In the genomic region with DNA sequence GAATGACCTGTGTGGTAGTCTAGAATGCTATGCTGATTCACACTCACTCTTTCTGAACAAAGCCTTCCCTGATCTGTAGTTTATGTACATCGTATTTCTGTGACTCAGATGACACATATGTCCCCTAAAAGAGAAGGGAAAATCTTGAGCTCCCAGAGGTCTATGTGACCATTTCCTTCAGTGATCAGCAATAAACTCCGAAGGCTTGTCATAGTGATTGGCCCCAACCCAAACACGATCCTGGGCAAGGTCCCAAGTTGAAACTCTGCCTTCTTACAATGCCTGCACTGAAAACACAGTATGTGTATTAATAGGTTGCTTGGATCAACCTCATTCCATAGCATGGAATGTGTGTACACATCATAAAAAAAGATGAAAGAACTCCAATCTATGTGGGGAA, we compare ENCODE assay signal across 13 cellular contexts.
A peak's percentile ranks its signal among the peaks of the same experiment; 100 is the strongest.
DNase-seq lines count a peak whose midpoint lies in the region; ATAC-seq and TF ChIP-seq lines count a peak whose summit lies in the region.
"Had no signal": no experiment of that assay in that cellular context is flagged by ENCODE, and none has a peak within 500 bp of the region (broad histone marks: within the 10 kb centered on the region; RNA-seq: fewer than 3 reads in every experiment).

No MANE protein-coding gene starts in this region.

- TF ChIP-seq POLR2A in prostate gland (IDR thresholded peaks at IDR 0.05): no peak

- DNase-seq in H4 (ENCODE audit: low spot score): peak; percentile 24
- no peak for DNase-seq in RWPE2 (ENCODE audit: low spot score)
- peak; percentile 79 for DNase-seq in fibroblast of pulmonary artery (ENCODE audit: low read depth)
- DNase-seq in prostate gland (ENCODE audit: low spot score): peak; percentile 83
- no peak for DNase-seq in germinal center (ENCODE audit: low spot score)
- no peak for DNase-seq in HPDE6-E6E7 (ENCODE audit: extremely low spot score)
- DNase-seq in NCI-H2196 (lab: John Stamatoyannopoulos, UW; ENCODE audit: unreplicated experiment): no peak
- no peak for DNase-seq in activated T-cell treated with anti-CD3 and anti-CD28 coated beads, Interleukin-2, amount 50 U/mL, for 48 hours
- DNase-seq: activated CD4-positive, alpha-beta T cell treated with anti-CD3 and anti-CD28 coated beads for 48 hours; KBM-7; stimulated activated CD4-positive, alpha-beta T cell treated with anti-CD3 and anti-CD28 coated beads, Interleukin-4, amount 100 ng/mL, for 4 hours; stimulated activated naive CD4-positive, alpha-beta T cell treated with Interleukin-2 at 50 U/mL for 16 hours had no signal

- no peaks in the 10 kb centered on the region for H3K9me3 ChIP-seq in RWPE2 (ENCODE audit: severe bottlenecking)
- H3K9me3 ChIP-seq in prostate gland: no peaks in the 10 kb centered on the region

- intact Hi-C loops in prostate gland (cut with DNase I): no loop called here

- H3K27ac ChIP-seq in RWPE2 (ENCODE audit: poor library complexity, severe bottlenecking) (no peak overlapping the region), prostate gland (no peak overlapping the region)
- H3K27ac ChIP-seq: C4-2B had no signal

- H3K4me1 ChIP-seq in RWPE2 (ENCODE audit: insufficient read depth, poor library complexity, severe bottlenecking) (peaks cover 5% of the 10 kb centered on the region), prostate gland (replicated peaks) (no peaks in the 10 kb centered on the region)

- WGBS in prostate gland: 11% methylated on average over 3 of the region's 3 CpGs

- peak; percentile 78 for ATAC-seq in RWPE2 (ENCODE audit: low read depth)

- H3K27me3 ChIP-seq in RWPE2 (ENCODE audit: insufficient read depth, poor library complexity, severe bottlenecking) (no peaks in the 10 kb centered on the region), prostate gland (replicated peaks; ENCODE audit: insufficient read depth) (no peaks in the 10 kb centered on the region)

- H3K4me3 ChIP-seq in RWPE2 (ENCODE audit: severe bottlenecking) (no peak overlapping the region), fibroblast of pulmonary artery (replicated peaks; ENCODE audit: low read depth, low read length) (no peak overlapping the region), prostate gland (no peak overlapping the region)

- H3K36me3 ChIP-seq in RWPE2 (ENCODE audit: low read depth) (no peaks in the 10 kb centered on the region), prostate gland (no peaks in the 10 kb centered on the region)

- no peak for TF ChIP-seq CTCF in RWPE2 (IDR thresholded peaks at IDR 0.05; ENCODE audit: poor library complexity, severe bottlenecking)
- no peak for TF ChIP-seq CTCF in fibroblast of pulmonary artery (IDR thresholded peaks at IDR 0.05; ENCODE audit: low read length, missing control alignments)
- TF ChIP-seq CTCF in prostate gland (IDR thresholded peaks at IDR 0.05): no peak

Comparison
In these comparisons a context has a peak if more than half of its experiments do, and no peak if none do; other contexts are left out.
1. DNase-seq: peak in H4 (single experiment), fibroblast of pulmonary artery (single experiment) and prostate gland (single experiment); none in RWPE2 (single experiment), germinal center (single experiment), HPDE6-E6E7 (single experiment), NCI-H2196 (single experiment) and activated T-cell treated with anti-CD3 and anti-CD28 coated beads, Interleukin-2, amount 50 U/mL, for 48 hours (0 of 2).